ENCODE assay signal across 1 cellular context in genomic region chr3:59759298-59760169, GRCh38.
TF ChIP-seq lines count a peak whose summit lies in the region.

No MANE protein-coding gene starts in this region.

TF ChIP-seq in HepG2, 621 proteins besides CTCF, POLR2A, EP300 and RAD21 (continued from another document):
- TF ChIP-seq MLXIP (CRISPR knock-in tag; IDR thresholded peaks at IDR 0.05; ENCODE audit: borderline replicate concordance) = no peak
